In the genomic region with DNA sequence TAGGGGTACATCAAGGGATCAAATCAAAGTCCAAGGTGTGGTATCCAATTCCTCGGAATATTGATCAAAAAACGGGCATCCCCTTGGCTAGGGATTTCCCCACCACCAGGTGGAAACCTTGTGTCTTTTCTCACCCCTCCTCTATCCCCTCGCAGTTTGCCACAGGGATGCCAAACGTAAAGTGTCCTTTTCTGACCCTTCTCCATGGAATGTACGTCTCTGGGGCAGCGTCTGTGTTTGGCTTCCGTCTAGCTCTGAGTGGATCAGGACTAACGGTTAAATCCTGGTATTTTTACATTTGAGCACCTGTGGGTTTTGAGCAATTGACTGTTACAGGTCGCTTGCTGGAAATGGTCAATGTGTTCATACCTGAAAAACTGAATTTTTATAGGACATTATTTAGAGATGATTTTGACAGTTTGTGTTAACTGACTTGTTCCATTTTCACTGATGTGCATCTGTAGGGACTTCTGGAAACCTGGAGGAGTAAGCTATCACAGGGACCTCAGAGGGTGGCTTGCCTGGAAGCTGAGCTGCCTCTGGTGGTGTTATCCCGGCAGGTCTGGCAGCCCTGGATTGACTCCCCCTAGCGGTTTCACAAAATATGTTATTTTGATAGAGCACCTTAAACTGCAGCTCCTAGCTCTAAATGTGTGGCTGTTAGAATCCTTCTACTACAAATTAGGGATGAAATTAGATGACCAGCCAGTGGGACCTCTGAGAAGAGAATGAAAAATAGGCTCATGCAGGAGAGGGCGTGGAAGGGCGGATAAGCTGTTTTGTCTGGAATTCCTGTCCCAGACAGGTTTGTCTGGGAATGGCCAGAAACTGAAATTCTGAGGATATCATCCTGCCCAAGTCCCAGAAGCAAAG, we compare ENCODE assay signal across 8 cellular contexts. TPM values are rescaled to one million over a fixed set of nuclear protein-coding genes. Genes with fewer than 3 reads are reported as not detected.
DNase-seq lines count a peak whose midpoint lies in the region; ATAC-seq and TF ChIP-seq lines count a peak whose summit lies in the region.

No MANE protein-coding gene starts in this region.

- no peak overlapping the region for H3K27ac ChIP-seq in CD8-positive, alpha-beta memory T cell (ENCODE audit: low read depth, low read length)
- no peak overlapping the region for H3K27ac ChIP-seq in endodermal cell (ENCODE audit: low read depth, low read length)
- H3K27ac ChIP-seq in thyroid gland = no peak overlapping the region

- H3K27me3 ChIP-seq in CD8-positive, alpha-beta memory T cell (ENCODE audit: insufficient read depth, low read length, poor library complexity, severe bottlenecking) = no peaks in the 10 kb centered on the region
- H3K27me3 ChIP-seq in endodermal cell (ENCODE audit: control insufficient read depth, insufficient read depth, low read length, poor library complexity, severe bottlenecking) (no peaks in the 10 kb centered on the region), thyroid gland (no peaks in the 10 kb centered on the region)

- 19 to 33% methylated on average over 9 to 13 of the region's 13 CpGs for WGBS in endodermal cell (ENCODE audit: insufficient coverage in 1 of 2, insufficient read length in 1 of 2), 2 experiments
- WGBS in thyroid gland, 2 donors = 13 to 17% methylated on average over 13 of the region's 13 CpGs

- peak; percentile 11 to 63 (median 37) for DNase-seq in CD8-positive, alpha-beta memory T cell
- DNase-seq in NCI-H510A (lab: John Stamatoyannopoulos, UW) (peak; percentile 24), endodermal cell (peak; percentile 85), mesothelial cell of epicardium (ENCODE audit: low spot score in 2 of 2, unreplicated experiment in 2 of 2) (peak in 1 of 2 experiments; percentile 51), thyroid gland (peak; percentile 52 to 61)
- DNase-seq in activated CD4-positive, alpha-beta T cell treated with anti-CD3 and anti-CD28 coated beads, Interleukin-2, amount 10 ng/mL, durations not matched to agents 7 days and 5 days = peak; percentile 67

- H3K4me1 Mint-ChIP-seq in CD8-positive, alpha-beta memory T cell = peaks cover 18 to 21% (median 18%) of the 10 kb centered on the region in 3 donors
- peaks cover 36% of the 10 kb centered on the region for H3K4me1 Mint-ChIP-seq in activated CD4-positive, alpha-beta T cell treated with anti-CD3 and anti-CD28 coated beads, Interleukin-2, amount 10 ng/mL, durations not matched to agents 7 days and 5 days
- H3K4me1 Mint-ChIP-seq in endodermal cell = peaks cover 36% of the 10 kb centered on the region
- H3K4me1 Mint-ChIP-seq in mesothelial cell of epicardium = peaks cover 15% of the 10 kb centered on the region

- H3K9me3 Mint-ChIP-seq in CD8-positive, alpha-beta memory T cell = no peaks in the 10 kb centered on the region
- no peaks in the 10 kb centered on the region for H3K9me3 Mint-ChIP-seq in activated CD4-positive, alpha-beta T cell treated with anti-CD3 and anti-CD28 coated beads, Interleukin-2, amount 10 ng/mL, durations not matched to agents 7 days and 5 days
- H3K9me3 Mint-ChIP-seq in endodermal cell = peaks cover 3% of the 10 kb centered on the region
- H3K9me3 Mint-ChIP-seq in mesothelial cell of epicardium = no peaks in the 10 kb centered on the region

- H3K9ac ChIP-seq in endodermal cell (ENCODE audit: extremely low read depth, low read length, poor library complexity, severe bottlenecking) = no peak overlapping the region

- H3K9me3 ChIP-seq in CD8-positive, alpha-beta memory T cell (ENCODE audit: low read length) = no peaks in the 10 kb centered on the region
- H3K9me3 ChIP-seq in endodermal cell (ENCODE audit: control insufficient read depth, low read length) = peaks cover 8% of the 10 kb centered on the region
- H3K9me3 ChIP-seq in thyroid gland = no peaks in the 10 kb centered on the region

- peak overlapping the region in 3 of 7 donors; percentile 11 to 63 (median 42) for H3K4me3 Mint-ChIP-seq in CD8-positive, alpha-beta memory T cell
- H3K4me3 Mint-ChIP-seq in activated CD4-positive, alpha-beta T cell treated with anti-CD3 and anti-CD28 coated beads, Interleukin-2, amount 10 ng/mL, durations not matched to agents 7 days and 5 days = peak overlapping the region; percentile 62
- H3K4me3 Mint-ChIP-seq in endodermal cell (peak overlapping the region; percentile 18), mesothelial cell of epicardium (no peak overlapping the region)

- POLR2A ChIA-PET in CD8-positive, alpha-beta memory T cell (lab: Charles Lee) = interaction anchor here (0.6 kb wide), 1 partner anchor 358 kb away, joined by 3 read pairs; no protein-coding TSS in a partner anchor
- POLR2A ChIA-PET in activated CD4-positive, alpha-beta T cell treated with anti-CD3 and anti-CD28 coated beads, Interleukin-2, amount 10 ng/mL, durations not matched to agents 7 days and 5 days (lab: Charles Lee) = interaction anchor here (0.5 to 0.6 kb wide), 3 partner anchors 42 to 244 kb away, joined by 3 to 4 read pairs (median 4); no protein-coding TSS in a partner anchor

- no peaks in the 10 kb centered on the region for H3K36me3 ChIP-seq in CD8-positive, alpha-beta memory T cell (ENCODE audit: insufficient read depth, low read length)
- H3K36me3 ChIP-seq in endodermal cell (ENCODE audit: control insufficient read depth, insufficient read depth, low read length) (no peaks in the 10 kb centered on the region), thyroid gland (no peaks in the 10 kb centered on the region)

- TF ChIP-seq CTCF in endodermal cell (conservative IDR thresholded peaks at IDR 0.05) (peak; percentile 81), mesothelial cell of epicardium (IDR thresholded peaks at IDR 0.05; ENCODE audit: unreplicated experiment) (peak; percentile 70), thyroid gland (IDR thresholded peaks at IDR 0.05) (peak; percentile 71 to 78 (median 76))

- ATAC-seq in GM19395 (IDR thresholded peaks at IDR 0.05; ENCODE audit: unreplicated experiment) (peak; percentile 77), HG03442 (IDR thresholded peaks at IDR 0.05; ENCODE audit: unreplicated experiment) (peak; percentile 68)

- H3K27ac Mint-ChIP-seq in CD8-positive, alpha-beta memory T cell = peak overlapping the region in 3 of 8 donors; percentile 5 to 85 (median 35)
- peak overlapping the region; percentile 89 for H3K27ac Mint-ChIP-seq in activated CD4-positive, alpha-beta T cell treated with anti-CD3 and anti-CD28 coated beads, Interleukin-2, amount 10 ng/mL, durations not matched to agents 7 days and 5 days
- peak overlapping the region; percentile 3 for H3K27ac Mint-ChIP-seq in endodermal cell
- peak overlapping the region; percentile 14 for H3K27ac Mint-ChIP-seq in mesothelial cell of epicardium

- H3K4me3 ChIP-seq in CD8-positive, alpha-beta memory T cell (ENCODE audit: low read length) = no peak overlapping the region
- H3K4me3 ChIP-seq in endodermal cell (ENCODE audit: low read length) (no peak overlapping the region), thyroid gland (replicated peaks in 1 of 3) (no peak overlapping the region)

- H3K36me3 Mint-ChIP-seq in CD8-positive, alpha-beta memory T cell = no peaks in the 10 kb centered on the region
- H3K36me3 Mint-ChIP-seq in activated CD4-positive, alpha-beta T cell treated with anti-CD3 and anti-CD28 coated beads, Interleukin-2, amount 10 ng/mL, durations not matched to agents 7 days and 5 days (ENCODE audit: low read depth) = no peaks in the 10 kb centered on the region
- H3K36me3 Mint-ChIP-seq in endodermal cell (ENCODE audit: low read depth) = peaks cover 2% of the 10 kb centered on the region
- H3K36me3 Mint-ChIP-seq in mesothelial cell of epicardium = no peaks in the 10 kb centered on the region

- peaks cover 11% of the 10 kb centered on the region for H3K4me1 ChIP-seq in CD8-positive, alpha-beta memory T cell (ENCODE audit: insufficient read depth, low read length)
- H3K4me1 ChIP-seq in endodermal cell (ENCODE audit: control insufficient read depth, insufficient read depth, low read length) (peaks cover 9% of the 10 kb centered on the region), thyroid gland (peaks cover 3 to 6% of the 10 kb centered on the region in 2 donors)

- H3K27me3 Mint-ChIP-seq in CD8-positive, alpha-beta memory T cell = peaks cover 1 to 9% of the 10 kb centered on the region in 2 donors
- no peaks in the 10 kb centered on the region for H3K27me3 Mint-ChIP-seq in activated CD4-positive, alpha-beta T cell treated with anti-CD3 and anti-CD28 coated beads, Interleukin-2, amount 10 ng/mL, durations not matched to agents 7 days and 5 days
- H3K27me3 Mint-ChIP-seq in endodermal cell (ENCODE audit: insufficient read depth) = peaks cover 10% of the 10 kb centered on the region
- H3K27me3 Mint-ChIP-seq in mesothelial cell of epicardium (ENCODE audit: low read depth) = no peaks in the 10 kb centered on the region

- CTCF ChIA-PET in CD8-positive, alpha-beta memory T cell (lab: Charles Lee) = interaction anchor here (1.0 to 4.1 kb wide), 13 partner anchors 9 to 626 kb away, joined by 3 to 18 read pairs (median 3); a partner anchor contains a TSS
- CTCF ChIA-PET in activated CD4-positive, alpha-beta T cell treated with anti-CD3 and anti-CD28 coated beads, Interleukin-2, amount 10 ng/mL, durations not matched to agents 7 days and 5 days (lab: Charles Lee) = interaction anchor here (0.7 to 7.1 kb wide), 16 partner anchors 8 to 591 kb away, joined by 3 to 35 read pairs (median 4); a partner anchor contains a TSS

- intact Hi-C loops in thyroid gland (cut with DNase I) = no loop called here

- no peak for TF ChIP-seq POLR2A in thyroid gland (IDR thresholded peaks at IDR 0.05)

RNA-seq across cellular contexts. Expression of a gene that starts 8.8 kb away (rescaled TPM):
- total RNA-seq in CD8-positive, alpha-beta memory T cell = 1 to 10 TPM; 2.6 to 4.6 TPM
- 10.9 TPM for polyA plus RNA-seq in CD8-positive, alpha-beta memory T cell
- 10 to 100 TPM; 22.9 to 25.0 TPM for total RNA-seq in activated CD4-positive, alpha-beta T cell treated with anti-CD3 and anti-CD28 coated beads, Interleukin-2, amount 10 ng/mL, durations not matched to agents 7 days and 5 days
- total RNA-seq in endodermal cell (100 to 1,000 TPM; 188 to 215 TPM), mesothelial cell of epicardium (29.8 to 36.3 TPM (median 32.6 TPM) in 3 replicates), thyroid gland (100 to 1,000 TPM in 1 of 4 donors, 10 to 100 TPM in 3; 34.0 to 117 (median 78.7) TPM)
- 53.2 TPM for polyA plus RNA-seq in endodermal cell (2013, experiment 1 of 2)
- polyA plus RNA-seq in endodermal cell (2013, experiment 2 of 2) = 60.4 TPM
